ENCODE assay signal across 9 cellular contexts in genomic region chr7:38311329-38311937, GRCh38.
DNase-seq lines count a peak whose midpoint lies in the region; ATAC-seq and TF ChIP-seq lines count a peak whose summit lies in the region.
"Had no signal": no experiment of that assay in that cellular context is flagged by ENCODE, and none has a peak within 500 bp of the region (broad histone marks: within the 10 kb centered on the region; RNA-seq: fewer than 3 reads in every experiment).

No MANE protein-coding gene starts in this region.

- H3K9me3 Mint-ChIP-seq in activated T-cell treated with anti-CD3 and anti-CD28 coated beads, Interleukin-2, amount 50 U/mL, for 72 hours = no peaks in the 10 kb centered on the region
- H3K9me3 Mint-ChIP-seq in activated T-helper 17 cell treated with anti-CD3 and anti-CD28 coated beads, Interleukin-2, amount 50 U/mL, for 72 hours = no peaks in the 10 kb centered on the region
- H3K9me3 Mint-ChIP-seq: brain had no signal

- peak; percentile 60 to 75 for ATAC-seq in activated T-cell treated with anti-CD3 and anti-CD28 coated beads, Interleukin-2, amount 50 U/mL, for 72 hours (replicated peaks in 1 of 2)
- peak; percentile 51 for ATAC-seq in HG03039 (IDR thresholded peaks at IDR 0.05; ENCODE audit: unreplicated experiment)
- ATAC-seq in activated T-helper 17 cell treated with anti-CD3 and anti-CD28 coated beads, Interleukin-2, amount 50 U/mL, for 72 hours (replicated peaks) = no peak
- peak; percentile 64 for ATAC-seq in left colon
- no peak for ATAC-seq in GM18858 (IDR thresholded peaks at IDR 0.05; ENCODE audit: unreplicated experiment)

- H3K4me3 Mint-ChIP-seq in activated T-cell treated with anti-CD3 and anti-CD28 coated beads, Interleukin-2, amount 50 U/mL, for 72 hours = peak overlapping the region; percentile 73 to 86
- peak overlapping the region; percentile 56 for H3K4me3 Mint-ChIP-seq in activated T-helper 17 cell treated with anti-CD3 and anti-CD28 coated beads, Interleukin-2, amount 50 U/mL, for 72 hours

- H3K27ac Mint-ChIP-seq in activated T-cell treated with anti-CD3 and anti-CD28 coated beads, Interleukin-2, amount 50 U/mL, for 72 hours = peak overlapping the region; percentile 80
- no peak overlapping the region for H3K27ac Mint-ChIP-seq in activated T-helper 17 cell treated with anti-CD3 and anti-CD28 coated beads, Interleukin-2, amount 50 U/mL, for 72 hours
- H3K27ac Mint-ChIP-seq: brain had no signal

- H3K27ac ChIP-seq in tibial artery = no peak overlapping the region

- H3K27me3 Mint-ChIP-seq in activated T-cell treated with anti-CD3 and anti-CD28 coated beads, Interleukin-2, amount 50 U/mL, for 72 hours (ENCODE audit: low read depth) = no peaks in the 10 kb centered on the region
- no peaks in the 10 kb centered on the region for H3K27me3 Mint-ChIP-seq in activated T-helper 17 cell treated with anti-CD3 and anti-CD28 coated beads, Interleukin-2, amount 50 U/mL, for 72 hours
- H3K27me3 Mint-ChIP-seq: brain had no signal

- TF ChIP-seq CTCF in tibial artery (IDR thresholded peaks at IDR 0.05) = no peak

- H3K36me3 Mint-ChIP-seq in activated T-cell treated with anti-CD3 and anti-CD28 coated beads, Interleukin-2, amount 50 U/mL, for 72 hours (ENCODE audit: insufficient read depth in 2 of 2) = no peaks in the 10 kb centered on the region
- no peaks in the 10 kb centered on the region for H3K36me3 Mint-ChIP-seq in activated T-helper 17 cell treated with anti-CD3 and anti-CD28 coated beads, Interleukin-2, amount 50 U/mL, for 72 hours (ENCODE audit: low read depth)
- H3K36me3 Mint-ChIP-seq: brain had no signal

- H3K36me3 ChIP-seq in tibial artery = no peaks in the 10 kb centered on the region

- peaks cover 0 to 5% of the 10 kb centered on the region in 2 donors for H3K27me3 ChIP-seq in tibial artery

- intact Hi-C loops in left colon (cut with DNase I, micrococcal nuclease) = no loop called here
- intact Hi-C loops in tibial artery (cut with DNase I; ENCODE audit: low total_unique reads) = no loop called here

- H3K4me1 ChIP-seq in tibial artery = peaks cover 0 to 15% (median 2%) of the 10 kb centered on the region in 4 donors

- DNase-seq in activated T-cell treated with anti-CD3 and anti-CD28 coated beads, Interleukin-2, amount 50 U/mL, for 72 hours = peak; percentile 24 to 34
- DNase-seq in activated T-cell treated with anti-CD3 and anti-CD28 coated beads for 4 hours (no peak), left colon (peak; percentile 32 to 44), tibial artery (no peak), dedifferentiated amniotic fluid mesenchymal stem cell (ENCODE audit: extremely low spot score) (no peak)

- peaks cover 9% of the 10 kb centered on the region for H3K4me1 Mint-ChIP-seq in activated T-cell treated with anti-CD3 and anti-CD28 coated beads, Interleukin-2, amount 50 U/mL, for 72 hours (ENCODE audit: low read depth)
- H3K4me1 Mint-ChIP-seq in activated T-helper 17 cell treated with anti-CD3 and anti-CD28 coated beads, Interleukin-2, amount 50 U/mL, for 72 hours = no peaks in the 10 kb centered on the region
- H3K4me1 Mint-ChIP-seq: brain had no signal

- peak overlapping the region; percentile 45 to 47 for H3K4me3 ChIP-seq in tibial artery

- H3K9me3 ChIP-seq in tibial artery = no peaks in the 10 kb centered on the region

Comparison
In these comparisons a context has a peak if more than half of its experiments do, and no peak if none do; other contexts are left out.
1. DNase-seq: peak in activated T-cell treated with anti-CD3 and anti-CD28 coated beads, Interleukin-2, amount 50 U/mL, for 72 hours (2 of 2) and left colon (2 of 2); none in activated T-cell treated with anti-CD3 and anti-CD28 coated beads for 4 hours (single experiment), tibial artery (0 of 2) and dedifferentiated amniotic fluid mesenchymal stem cell (single experiment).
2. ATAC-seq: peak in activated T-cell treated with anti-CD3 and anti-CD28 coated beads, Interleukin-2, amount 50 U/mL, for 72 hours (2 of 2), HG03039 (single experiment) and left colon (single experiment); none in activated T-helper 17 cell treated with anti-CD3 and anti-CD28 coated beads, Interleukin-2, amount 50 U/mL, for 72 hours (single experiment) and GM18858 (single experiment).